ENCODE assay signal across 15 cellular contexts in genomic region chr11:128262463-128263345, GRCh38.
"Had no signal": no experiment of that assay in that cellular context is flagged by ENCODE, and none has a peak within 500 bp of the region (broad histone marks: within the 10 kb centered on the region; RNA-seq: fewer than 3 reads in every experiment).

No MANE protein-coding gene starts in this region.

- H3K9ac ChIP-seq: neural progenitor cell had no signal

- ATAC-seq: activated CD8-positive, alpha-beta T cell treated with anti-CD3 and anti-CD28 coated beads, Interleukin-2, amount 10 ng/mL, durations not matched to agents 7 days and 5 days; gastrocnemius medialis; left lung; pancreas had no signal

- H3K27ac ChIP-seq: gastrocnemius medialis, left lung, neural progenitor cell, pancreas, stomach, WERI-Rb-1 had no signal

- H3K27ac Mint-ChIP-seq: activated CD8-positive, alpha-beta T cell treated with anti-CD3 and anti-CD28 coated beads, Interleukin-2, amount 10 ng/mL, durations not matched to agents 7 days and 5 days; activated naive CD4-positive, alpha-beta T cell treated with anti-CD3 and anti-CD28 coated beads for 36 hours; neural progenitor cell; T-helper 2 cell treated with Interferon-gamma antibody and Interleukin-4, amounts not matched to agents 5 μg/mL and 100 μg/mL, for 36 hours had no signal

- H3K36me3 Mint-ChIP-seq: neural progenitor cell had no signal

- H3K4me3 Mint-ChIP-seq: activated CD8-positive, alpha-beta T cell treated with anti-CD3 and anti-CD28 coated beads, Interleukin-2, amount 10 ng/mL, durations not matched to agents 7 days and 5 days; activated naive CD4-positive, alpha-beta T cell treated with anti-CD3 and anti-CD28 coated beads for 36 hours; neural progenitor cell; T-helper 2 cell treated with Interferon-gamma antibody and Interleukin-4, amounts not matched to agents 5 μg/mL and 100 μg/mL, for 36 hours had no signal

- H3K4me1 Mint-ChIP-seq: neural progenitor cell had no signal

- H3K4me1 ChIP-seq: gastrocnemius medialis, left lung, neural progenitor cell, pancreas, stomach had no signal

- H3K4me2 ChIP-seq: neural progenitor cell had no signal

- H3K9me3 Mint-ChIP-seq: activated naive CD4-positive, alpha-beta T cell treated with anti-CD3 and anti-CD28 coated beads for 36 hours; neural progenitor cell; T-helper 2 cell treated with Interferon-gamma antibody and Interleukin-4, amounts not matched to agents 5 μg/mL and 100 μg/mL, for 36 hours had no signal

- H3K4me3 ChIP-seq: gastrocnemius medialis, left lung, neural progenitor cell, pancreas, stomach had no signal

- DNase-seq: activated CD4-positive, alpha-beta T cell treated with anti-CD3 and anti-CD28 coated beads for 48 hours; activated CD8-positive, alpha-beta memory T cell treated with anti-CD3 and anti-CD28 coated beads, Interleukin-2, amount 50 U/mL, for 48 hours; activated CD8-positive, alpha-beta T cell treated with anti-CD3 and anti-CD28 coated beads, Interleukin-2, amount 10 ng/mL, durations not matched to agents 7 days and 5 days; activated naive CD4-positive, alpha-beta T cell treated with anti-CD3 and anti-CD28 coated beads for 36 hours; gastrocnemius medialis; islet precursor cell; left lung; mesendoderm; pancreas; stimulated activated CD4-positive, alpha-beta T cell treated with anti-CD3 and anti-CD28 coated beads, Interleukin-4, amount 100 ng/mL, for 1 hour; stimulated activated CD8-positive, alpha-beta memory T cell treated with anti-CD3 and anti-CD28 coated beads, Interleukin-4, amount 100 ng/mL, for 48 hours; stomach; WERI-Rb-1 had no signal

- H2AFZ ChIP-seq: neural progenitor cell had no signal

- H3K27me3 ChIP-seq: gastrocnemius medialis, left lung, neural progenitor cell, stomach had no signal
